ENCODE assay signal across 8 cellular contexts in genomic region chrX:130084651-130085237, GRCh38. TPM values are rescaled to one million over a fixed set of nuclear protein-coding genes. Genes with fewer than 3 reads are reported as not detected.
A peak's percentile ranks its signal among the peaks of the same experiment; 100 is the strongest.
DNase-seq lines count a peak whose midpoint lies in the region; ATAC-seq and TF ChIP-seq lines count a peak whose summit lies in the region.

No MANE protein-coding gene starts in this region.

- H3K9ac ChIP-seq in neural progenitor cell = no peak overlapping the region

- no peaks in the 10 kb centered on the region for H3K9me3 ChIP-seq in WERI-Rb-1 (ENCODE audit: severe bottlenecking)
- no peaks in the 10 kb centered on the region for H3K9me3 ChIP-seq in neural progenitor cell (ENCODE audit: low read depth)

- H3K4me1 ChIP-seq in neural progenitor cell = no peaks in the 10 kb centered on the region

- ATAC-seq in GM19043 (IDR thresholded peaks at IDR 0.05; ENCODE audit: low read depth, unreplicated experiment) (peak; percentile 37), HG03135 (IDR thresholded peaks at IDR 0.05; ENCODE audit: unreplicated experiment) (peak; percentile 37)

- no peaks in the 10 kb centered on the region for H3K79me2 ChIP-seq in neural progenitor cell (ENCODE audit: low read depth)

- H3K4me3 Mint-ChIP-seq in activated T-helper 2 cell treated with anti-CD3 and anti-CD28 coated beads, Interferon-gamma antibody, Interleukin-2, Interleukin-4, amounts not matched to agents 10 μg/mL and 5 μg/mL and 100 μg/mL, durations not matched to agents 14 hours and 24 hours and 36 hours (ENCODE audit: low read depth) = peak overlapping the region; percentile 80
- H3K4me3 Mint-ChIP-seq in neural progenitor cell = no peak overlapping the region

- intact Hi-C loops in activated T-helper 2 cell treated with anti-CD3 and anti-CD28 coated beads, Interferon-gamma antibody, Interleukin-2, Interleukin-4, amounts not matched to agents 10 μg/mL and 5 μg/mL and 100 μg/mL, durations not matched to agents 14 hours and 24 hours and 36 hours (cut with micrococcal nuclease) = loop anchor here (2.0 to 5.0 kb wide), 3 partner anchors 80 to 304 kb away; partner anchors contain the start of genes AIFM1 and ZNF280C

- H3K4me1 Mint-ChIP-seq in activated T-helper 2 cell treated with anti-CD3 and anti-CD28 coated beads, Interferon-gamma antibody, Interleukin-2, Interleukin-4, amounts not matched to agents 10 μg/mL and 5 μg/mL and 100 μg/mL, durations not matched to agents 14 hours and 24 hours and 36 hours (ENCODE audit: low read depth) = peaks cover 50% of the 10 kb centered on the region
- H3K4me1 Mint-ChIP-seq in neural progenitor cell = peaks cover 39% of the 10 kb centered on the region

- peaks cover 22% of the 10 kb centered on the region for H3K36me3 Mint-ChIP-seq in activated T-helper 2 cell treated with anti-CD3 and anti-CD28 coated beads, Interferon-gamma antibody, Interleukin-2, Interleukin-4, amounts not matched to agents 10 μg/mL and 5 μg/mL and 100 μg/mL, durations not matched to agents 14 hours and 24 hours and 36 hours (ENCODE audit: low read depth)
- H3K36me3 Mint-ChIP-seq in neural progenitor cell = no peaks in the 10 kb centered on the region

- no peaks in the 10 kb centered on the region for H3F3A ChIP-seq in neural progenitor cell (ENCODE audit: low read depth)

- DNase-seq in CD1c-positive myeloid dendritic cell (ENCODE audit: extremely low spot score) (peak; percentile 73), WERI-Rb-1 (no peak), neural progenitor cell (ENCODE audit: low spot score) (no peak), COLO829 (ENCODE audit: low spot score) (no peak), NCI-H1048 (lab: John Stamatoyannopoulos, UW) (no peak)
- DNase-seq in activated T-helper 2 cell treated with anti-CD3 and anti-CD28 coated beads, Interferon-gamma antibody, Interleukin-2, Interleukin-4, amounts not matched to agents 10 μg/mL and 5 μg/mL and 100 μg/mL, durations not matched to agents 14 hours and 24 hours and 36 hours (ENCODE audit: low spot score) = no peak

- TF ChIP-seq CTCF in WERI-Rb-1 (IDR thresholded peaks at IDR 0.05; ENCODE audit: low read depth, low read length) (no peak), neural progenitor cell (IDR thresholded peaks at IDR 0.05) (no peak)

- H3K36me3 ChIP-seq in WERI-Rb-1 (peaks cover 3% of the 10 kb centered on the region), neural progenitor cell (no peaks in the 10 kb centered on the region)

- no peaks in the 10 kb centered on the region for H4K20me1 ChIP-seq in neural progenitor cell (ENCODE audit: low read depth)

- H2AFZ ChIP-seq in neural progenitor cell (replicated peaks) = no peak overlapping the region

- H3K4me3 ChIP-seq in WERI-Rb-1 (ENCODE audit: low read depth, low read length) = no peak overlapping the region
- no peak overlapping the region for H3K4me3 ChIP-seq in neural progenitor cell

- no peak overlapping the region for H3K27ac ChIP-seq in WERI-Rb-1
- no peak overlapping the region for H3K27ac ChIP-seq in neural progenitor cell

- H3K27me3 Mint-ChIP-seq in activated T-helper 2 cell treated with anti-CD3 and anti-CD28 coated beads, Interferon-gamma antibody, Interleukin-2, Interleukin-4, amounts not matched to agents 10 μg/mL and 5 μg/mL and 100 μg/mL, durations not matched to agents 14 hours and 24 hours and 36 hours (ENCODE audit: low read depth) = no peaks in the 10 kb centered on the region
- H3K27me3 Mint-ChIP-seq in neural progenitor cell (ENCODE audit: insufficient read depth, low read depth) = peaks cover 13% of the 10 kb centered on the region

- H3K4me2 ChIP-seq in neural progenitor cell = no peak overlapping the region

- H3K9me3 Mint-ChIP-seq in activated T-helper 2 cell treated with anti-CD3 and anti-CD28 coated beads, Interferon-gamma antibody, Interleukin-2, Interleukin-4, amounts not matched to agents 10 μg/mL and 5 μg/mL and 100 μg/mL, durations not matched to agents 14 hours and 24 hours and 36 hours = no peaks in the 10 kb centered on the region
- H3K9me3 Mint-ChIP-seq in neural progenitor cell = no peaks in the 10 kb centered on the region

- H3K27me3 ChIP-seq in WERI-Rb-1 (ENCODE audit: insufficient read depth, low read depth, severe bottlenecking) = peaks cover 4% of the 10 kb centered on the region
- no peaks in the 10 kb centered on the region for H3K27me3 ChIP-seq in neural progenitor cell

- H3K27ac Mint-ChIP-seq in activated T-helper 2 cell treated with anti-CD3 and anti-CD28 coated beads, Interferon-gamma antibody, Interleukin-2, Interleukin-4, amounts not matched to agents 10 μg/mL and 5 μg/mL and 100 μg/mL, durations not matched to agents 14 hours and 24 hours and 36 hours = peak overlapping the region; percentile 91
- H3K27ac Mint-ChIP-seq in neural progenitor cell = no peak overlapping the region

RNA-seq across cellular contexts. Expression of gene ELF4, which starts 25.6 kb away (rescaled TPM):
- total RNA-seq in activated T-helper 2 cell treated with anti-CD3 and anti-CD28 coated beads, Interferon-gamma antibody, Interleukin-2, Interleukin-4, amounts not matched to agents 10 μg/mL and 5 μg/mL and 100 μg/mL, durations not matched to agents 14 hours and 24 hours and 36 hours = 31.8 and 33.6 TPM in 2 replicates
- 0.12 TPM in 1 of 2 replicates, not detected in the other for total RNA-seq in neural progenitor cell (ENCODE audit: low replicate concordance)

Comparison
In these comparisons a context has a peak if more than half of its experiments do, and no peak if none do; other contexts are left out.
1. RNA of gene ELF4, which starts 25.6 kb away (total RNA-seq): 31.8 to 33.6 TPM in activated T-helper 2 cell treated with anti-CD3 and anti-CD28 coated beads, Interferon-gamma antibody, Interleukin-2, Interleukin-4, amounts not matched to agents 10 μg/mL and 5 μg/mL and 100 μg/mL, durations not matched to agents 14 hours and 24 hours and 36 hours; 0.12 TPM in neural progenitor cell; every median in the first group is over 10 times any median in the second.